Comparison of ENCODE assay signal across 26 cellular contexts in the genomic region with DNA sequence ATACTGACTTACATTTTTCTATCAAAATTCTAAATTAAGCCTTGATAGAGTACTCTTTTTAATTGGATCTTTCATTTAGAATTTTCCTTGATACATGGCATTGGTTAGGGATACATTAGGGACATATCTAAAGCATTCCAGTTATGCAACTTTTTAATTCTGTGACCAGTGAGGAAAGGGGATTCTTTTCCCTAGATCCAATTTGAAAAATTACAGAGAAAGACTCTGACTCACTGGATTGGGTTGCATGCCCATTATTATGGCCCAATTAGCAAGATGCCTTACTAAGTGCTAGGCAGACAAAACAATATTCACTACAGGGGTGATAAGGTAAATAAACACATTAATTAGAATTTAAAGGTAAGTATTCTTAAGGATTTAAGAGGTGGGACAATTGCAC.
"Had no signal": no experiment of that assay in that cellular context is flagged by ENCODE, and none has a peak within 500 bp of the region (broad histone marks: within the 10 kb centered on the region; RNA-seq: fewer than 3 reads in every experiment).

No MANE protein-coding gene starts in this region.

- H3K27me3 ChIP-seq: brain microvascular endothelial cell, foreskin keratinocyte, heart right ventricle, neural progenitor cell, spleen, suprapubic skin, tibial artery, upper lobe of right lung had no signal

- H3K9ac ChIP-seq: neural progenitor cell had no signal

- H3K9me3 ChIP-seq: heart right ventricle, lower lobe of right lung, spleen, suprapubic skin, tibial artery, upper lobe of right lung had no signal

- H3K4me2 ChIP-seq: neural progenitor cell had no signal

- H3K36me3 ChIP-seq: brain microvascular endothelial cell, heart right ventricle, lower lobe of right lung, neural progenitor cell, spleen, suprapubic skin, tibial artery, upper lobe of right lung had no signal

- H3K27ac ChIP-seq: brain microvascular endothelial cell, coronary artery, heart right ventricle, lower lobe of right lung, neural progenitor cell, suprapubic skin, tibial artery, upper lobe of right lung had no signal

- H2AFZ ChIP-seq: neural progenitor cell had no signal

- DNase-seq: activated CD4-positive, alpha-beta T cell treated with anti-CD3 and anti-CD28 coated beads for 36 hours; activated CD4-positive, CD25-positive, alpha-beta regulatory T cell; activated CD8-positive, alpha-beta memory T cell treated with anti-CD3 and anti-CD28 coated beads, Interleukin-2, amount 10 ng/mL, durations not matched to agents 7 days and 5 days; activated CD8-positive, alpha-beta T cell treated with anti-CD3 and anti-CD28 coated beads, Interleukin-2, amount 10 ng/mL, durations not matched to agents 7 days and 5 days; activated effector memory CD4-positive, alpha-beta T cell treated with Interleukin-2 at 50 U/mL for 16 hours; activated naive CD4-positive, alpha-beta T cell treated with Interleukin-2 at 50 U/mL for 16 hours; activated T-cell treated with anti-CD3 and anti-CD28 coated beads, Interleukin-2, amount 50 U/mL, for 48 hours; aorta; brain microvascular endothelial cell; effector memory CD8-positive, alpha-beta T cell; foreskin keratinocyte; heart right ventricle; kidney glomerular epithelial cell; lower lobe of right lung; mesenchymal stem cell; natural killer cell; posterior cingulate gyrus; right cardiac atrium; spleen; stimulated activated naive CD4-positive, alpha-beta T cell; T-helper 17 cell; tibial artery; upper lobe of right lung had no signal

- H3K4me1 ChIP-seq: lower lobe of right lung, upper lobe of right lung had no signal

- H3K4me3 ChIP-seq: coronary artery, heart right ventricle, lower lobe of right lung, neural progenitor cell, spleen, suprapubic skin, tibial artery, upper lobe of right lung had no signal
